ENCODE assay signal across 17 cellular contexts in genomic region chr1:248853023-248853422, GRCh38. TPM values are rescaled to one million over a fixed set of nuclear protein-coding genes. Genes with fewer than 3 reads are reported as not detected.
DNase-seq lines count a peak whose midpoint lies in the region; ATAC-seq and TF ChIP-seq lines count a peak whose summit lies in the region.
"Had no signal": no experiment of that assay in that cellular context is flagged by ENCODE, and none has a peak within 500 bp of the region (broad histone marks: within the 10 kb centered on the region; RNA-seq: fewer than 3 reads in every experiment).

No MANE protein-coding gene starts in this region.

- H3K9me1 ChIP-seq in IMR-90 (ENCODE audit: insufficient read depth, low read length) = peaks cover 18% of the 10 kb centered on the region; the same call in 1 of the 2 replicates

- no peak overlapping the region for H2BK5ac ChIP-seq in IMR-90 (ENCODE audit: low read depth, low read length, poor library complexity, severe bottlenecking)

- H3K9me3 ChIP-seq in IMR-90 (ENCODE audit: control insufficient read depth, insufficient read depth, low read length) = no peaks in the 10 kb centered on the region
- H3K9me3 ChIP-seq: Caco-2, psoas muscle, uterus had no signal

- H3K27me3 Mint-ChIP-seq in activated naive CD8-positive, alpha-beta T cell treated with anti-CD3 and anti-CD28 coated beads for 36 hours = no peaks in the 10 kb centered on the region
- no peaks in the 10 kb centered on the region for H3K27me3 Mint-ChIP-seq in activated CD8-positive, alpha-beta T cell treated with anti-CD3 and anti-CD28 coated beads, Interleukin-2, amount 10 ng/mL, durations not matched to agents 7 days and 5 days (ENCODE audit: low read depth)
- H3K27me3 Mint-ChIP-seq: activated B cell treated with CpG ODN at 0.5 μM for 24 hours had no signal

- in situ Hi-C loops in IMR-90 (cut with MboI; ENCODE audit: low sequenced_read_pairs) = no loop called here

- POLR2A ChIA-PET in IMR-90 (lab: Charles Lee; ENCODE audit: unreplicated experiment) = no interaction called here
- POLR2A ChIA-PET in activated CD8-positive, alpha-beta T cell treated with anti-CD3 and anti-CD28 coated beads, Interleukin-2, amount 10 ng/mL, durations not matched to agents 7 days and 5 days (lab: Charles Lee) = no interaction called here

- H3K56ac ChIP-seq in IMR-90 (ENCODE audit: extremely low read depth, insufficient read depth, low read length) = no peak overlapping the region

- peaks cover 47% of the 10 kb centered on the region for H3K36me3 ChIP-seq in IMR-90 (ENCODE audit: control insufficient read depth, insufficient read depth, low read length)
- H3K36me3 ChIP-seq: uterus had no signal

- no peak overlapping the region for H3K14ac ChIP-seq in IMR-90 (replicated peaks; ENCODE audit: low read depth, low read length)

- H3K9me3 Mint-ChIP-seq in activated naive CD8-positive, alpha-beta T cell treated with anti-CD3 and anti-CD28 coated beads for 36 hours = no peaks in the 10 kb centered on the region
- no peaks in the 10 kb centered on the region for H3K9me3 Mint-ChIP-seq in activated CD8-positive, alpha-beta T cell treated with anti-CD3 and anti-CD28 coated beads, Interleukin-2, amount 10 ng/mL, durations not matched to agents 7 days and 5 days (ENCODE audit: insufficient read depth)
- H3K9me3 Mint-ChIP-seq: activated B cell treated with CpG ODN at 0.5 μM for 24 hours, natural killer cell had no signal

- no peak overlapping the region for H3K18ac ChIP-seq in IMR-90 (ENCODE audit: low read depth, low read length)

- H3K23ac ChIP-seq in IMR-90 (ENCODE audit: low read depth, low read length) = no peak overlapping the region

- peaks cover 7% of the 10 kb centered on the region for H3K4me1 ChIP-seq in IMR-90 (ENCODE audit: control insufficient read depth, insufficient read depth, low read length)

- CTCF ChIA-PET in IMR-90 (lab: Yijun Ruan, JAX) = no interaction called here
- CTCF ChIA-PET in activated CD8-positive, alpha-beta T cell treated with anti-CD3 and anti-CD28 coated beads, Interleukin-2, amount 10 ng/mL, durations not matched to agents 7 days and 5 days (lab: Charles Lee) = interaction anchor here (1.0 to 1.1 kb wide), 2 partner anchors 9 to 26 kb away, joined by 3 to 6 read pairs; no protein-coding TSS in a partner anchor

- no peak overlapping the region for H3K4me3 ChIP-seq in IMR-90 (ENCODE audit: insufficient read depth, low read depth, low read length)
- no peak overlapping the region for H3K4me3 ChIP-seq in cardiac fibroblast (replicated peaks in 1 of 2; ENCODE audit: low read depth in 2 of 2, low read length in 2 of 2)
- H3K4me3 ChIP-seq: psoas muscle, uterus had no signal

- TF ChIP-seq RAD21 in IMR-90 (IDR thresholded peaks at IDR 0.05; ENCODE audit: low read length) = no peak

- BruUV-seq in IMR-90 (replicated peaks; lab: Mats Ljungman, UMichigan) = no TSS peak

- no peaks in the 10 kb centered on the region; the same call in 1 of the 2 replicates for H4K20me1 ChIP-seq in IMR-90 (ENCODE audit: insufficient read depth, low read length)

- H3K27ac ChIP-seq in IMR-90 (ENCODE audit: insufficient read depth, low read length) = no peak overlapping the region
- H3K27ac ChIP-seq: epithelial cell of prostate, psoas muscle, uterus had no signal

- peak; percentile 82 for DNase-seq in AG08396 (ENCODE audit: low spot score)
- peak; percentile 80 for DNase-seq in IMR-90
- peak; percentile 22 to 63 for DNase-seq in cardiac fibroblast (ENCODE audit: low read depth in 2 of 2)
- peak; percentile 54 for DNase-seq in middle frontal gyrus (ENCODE audit: extremely low spot score, low spot score)
- DNase-seq in NCI-H524 (lab: John Stamatoyannopoulos, UW) = no peak
- DNase-seq in activated naive CD8-positive, alpha-beta T cell treated with anti-CD3 and anti-CD28 coated beads for 36 hours = no peak
- DNase-seq in activated CD8-positive, alpha-beta T cell treated with anti-CD3 and anti-CD28 coated beads, Interleukin-2, amount 10 ng/mL, durations not matched to agents 7 days and 5 days = no peak
- DNase-seq: activated B cell treated with CpG ODN at 0.5 μM for 24 hours, Caco-2, kidney, NCI-H1436, psoas muscle, SIG-M5, uterus had no signal

- H3K27me3 ChIP-seq in IMR-90 (ENCODE audit: control insufficient read depth, insufficient read depth, low read length) = no peaks in the 10 kb centered on the region
- H3K27me3 ChIP-seq: uterus had no signal

- H2BK15ac ChIP-seq in IMR-90 (ENCODE audit: low read depth, low read length) = no peak overlapping the region

- no peak overlapping the region for H4K8ac ChIP-seq in IMR-90 (ENCODE audit: low read depth in 2 of 2, low read length in 2 of 2)

- no peak overlapping the region for H2BK120ac ChIP-seq in IMR-90 (ENCODE audit: low read depth, low read length)

- intact Hi-C loops in IMR-90 (cut with micrococcal nuclease) = no loop called here

- peaks cover 17 to 32% of the 10 kb centered on the region in 2 experiments for H3K79me1 ChIP-seq in IMR-90 (ENCODE audit: low read depth in 1 of 2, low read length in 2 of 2)

- no peak overlapping the region for H3K4ac ChIP-seq in IMR-90 (ENCODE audit: low read depth, low read length)

- H3K9ac ChIP-seq in IMR-90 (ENCODE audit: low read depth, low read length) = no peak overlapping the region

- H2AFZ ChIP-seq in IMR-90 (replicated peaks; ENCODE audit: low read length, poor library complexity) = no peak overlapping the region

- no peak for TF ChIP-seq POLR2A in IMR-90 (IDR thresholded peaks at IDR 0.05; ENCODE audit: low read depth, low read length)

- H2BK20ac ChIP-seq in IMR-90 (ENCODE audit: low read depth, low read length) = no peak overlapping the region

- dilution Hi-C loops in IMR-90 (cut with HindIII; ENCODE audit: low sequenced_read_pairs, unreplicated experiment) = no loop called here

- no peak overlapping the region for H3K27ac Mint-ChIP-seq in activated naive CD8-positive, alpha-beta T cell treated with anti-CD3 and anti-CD28 coated beads for 36 hours
- no peak overlapping the region for H3K27ac Mint-ChIP-seq in activated CD8-positive, alpha-beta T cell treated with anti-CD3 and anti-CD28 coated beads, Interleukin-2, amount 10 ng/mL, durations not matched to agents 7 days and 5 days
- H3K27ac Mint-ChIP-seq: activated B cell treated with CpG ODN at 0.5 μM for 24 hours, natural killer cell had no signal

- H3K4me3 Mint-ChIP-seq in activated naive CD8-positive, alpha-beta T cell treated with anti-CD3 and anti-CD28 coated beads for 36 hours = no peak overlapping the region
- H3K4me3 Mint-ChIP-seq in activated CD8-positive, alpha-beta T cell treated with anti-CD3 and anti-CD28 coated beads, Interleukin-2, amount 10 ng/mL, durations not matched to agents 7 days and 5 days = no peak overlapping the region
- H3K4me3 Mint-ChIP-seq: activated B cell treated with CpG ODN at 0.5 μM for 24 hours, natural killer cell had no signal

- H4K91ac ChIP-seq in IMR-90 (ENCODE audit: insufficient read depth, low read depth, low read length) = no peak overlapping the region

- WGBS in IMR-90 (ENCODE audit: extremely low coverage in 2 of 2, insufficient read length in 1 of 2), 2 experiments = 64% methylated on average over 4 of the region's 4 CpGs; no CpG with 5 or more reads in 1 of the 2 experiments

- no peak overlapping the region for H4K5ac ChIP-seq in IMR-90 (ENCODE audit: low read depth, low read length)

- H2AK9ac ChIP-seq in IMR-90 (replicated peaks; ENCODE audit: low read depth, low read length, poor library complexity) = no peak overlapping the region

- no peak overlapping the region for H2AK5ac ChIP-seq in IMR-90 (ENCODE audit: low read depth, low read length)

- peaks cover 32% of the 10 kb centered on the region for H3K4me1 Mint-ChIP-seq in activated naive CD8-positive, alpha-beta T cell treated with anti-CD3 and anti-CD28 coated beads for 36 hours
- peaks cover 4% of the 10 kb centered on the region for H3K4me1 Mint-ChIP-seq in activated CD8-positive, alpha-beta T cell treated with anti-CD3 and anti-CD28 coated beads, Interleukin-2, amount 10 ng/mL, durations not matched to agents 7 days and 5 days (ENCODE audit: low read depth)

- H3K36me3 Mint-ChIP-seq in activated naive CD8-positive, alpha-beta T cell treated with anti-CD3 and anti-CD28 coated beads for 36 hours = peaks cover 30% of the 10 kb centered on the region
- H3K36me3 Mint-ChIP-seq in activated CD8-positive, alpha-beta T cell treated with anti-CD3 and anti-CD28 coated beads, Interleukin-2, amount 10 ng/mL, durations not matched to agents 7 days and 5 days (ENCODE audit: low read depth) = peaks cover 50% of the 10 kb centered on the region
- H3K36me3 Mint-ChIP-seq: natural killer cell had no signal

- H3K4me2 ChIP-seq in IMR-90 (ENCODE audit: low read depth, low read length) = no peak overlapping the region

- TF ChIP-seq CTCF in IMR-90 (conservative IDR thresholded peaks at IDR 0.05; ENCODE audit: low read depth, low read length) (no peak), cardiac fibroblast (IDR thresholded peaks at IDR 0.05; ENCODE audit: low read depth, low read length) (no peak)

- ATAC-seq in IMR-90 (ENCODE audit: low read depth) (peak; percentile 58), HG02798 (IDR thresholded peaks at IDR 0.05; ENCODE audit: poor library complexity, unreplicated experiment) (no peak)
- ATAC-seq in activated CD8-positive, alpha-beta T cell treated with anti-CD3 and anti-CD28 coated beads, Interleukin-2, amount 10 ng/mL, durations not matched to agents 7 days and 5 days = no peak

RNA-seq across cellular contexts. Expression of gene ZNF692, which starts 5.9 kb away (rescaled TPM):
- total RNA-seq in IMR-90 (2012; rRNA removed) = 6.9 and 7.3 TPM in 2 replicates
- 50.4 and 51.5 TPM in 2 replicates for polyA plus RNA-seq in IMR-90 (2012; rRNA removed)
- 19.6 and 20.7 TPM in 2 replicates for polyA plus RNA-seq in IMR-90 (2012; cell fraction: cytosol; rRNA removed)
- polyA plus RNA-seq in IMR-90 (2012; cell fraction: nucleus; rRNA removed; ENCODE audit: low replicate concordance) = 340 and 590 TPM in 2 replicates
- total RNA-seq in activated naive CD8-positive, alpha-beta T cell treated with anti-CD3 and anti-CD28 coated beads for 36 hours = 10 to 100 TPM; 59.1 to 62.2 TPM
- total RNA-seq in activated CD8-positive, alpha-beta T cell treated with anti-CD3 and anti-CD28 coated beads, Interleukin-2, amount 10 ng/mL, durations not matched to agents 7 days and 5 days = 10 to 100 TPM; 52.7 to 66.8 TPM

RNA-seq across cellular contexts. Expression of gene ZNF672, which starts 15.0 kb away (rescaled TPM):
- 6.6 and 6.9 TPM in 2 replicates for total RNA-seq in IMR-90 (2012; rRNA removed)
- polyA plus RNA-seq in IMR-90 (2012; rRNA removed) = 12.6 and 16.2 TPM in 2 replicates
- 10.4 and 15.2 TPM in 2 replicates for polyA plus RNA-seq in IMR-90 (2012; cell fraction: cytosol; rRNA removed)
- 16.8 and 30.7 TPM in 2 replicates for polyA plus RNA-seq in IMR-90 (2012; cell fraction: nucleus; rRNA removed; ENCODE audit: low replicate concordance)
- 10 to 100 TPM; 46.4 to 48.0 TPM for total RNA-seq in activated naive CD8-positive, alpha-beta T cell treated with anti-CD3 and anti-CD28 coated beads for 36 hours
- 10 to 100 TPM; 48.4 to 54.5 TPM for total RNA-seq in activated CD8-positive, alpha-beta T cell treated with anti-CD3 and anti-CD28 coated beads, Interleukin-2, amount 10 ng/mL, durations not matched to agents 7 days and 5 days

RNA-seq across cellular contexts. Expression of gene SH3BP5L, which starts 27.3 kb away (rescaled TPM):
- 23.3 and 25.0 TPM in 2 replicates for total RNA-seq in IMR-90 (2012; rRNA removed)
- 35.6 and 35.9 TPM in 2 replicates for polyA plus RNA-seq in IMR-90 (2012; rRNA removed)
- polyA plus RNA-seq in IMR-90 (2012; cell fraction: cytosol; rRNA removed) = 29.6 TPM in 2 replicates
- 49.6 and 76.9 TPM in 2 replicates for polyA plus RNA-seq in IMR-90 (2012; cell fraction: nucleus; rRNA removed; ENCODE audit: low replicate concordance)
- total RNA-seq in activated naive CD8-positive, alpha-beta T cell treated with anti-CD3 and anti-CD28 coated beads for 36 hours = 10 to 100 TPM; 15.9 to 16.8 TPM
- 10 to 100 TPM; 28.9 to 31.4 TPM for total RNA-seq in activated CD8-positive, alpha-beta T cell treated with anti-CD3 and anti-CD28 coated beads, Interleukin-2, amount 10 ng/mL, durations not matched to agents 7 days and 5 days

RNA-seq across cellular contexts. Expression of gene PGBD2, which starts 53.0 kb away (rescaled TPM):
- 6.7 and 6.8 TPM in 2 replicates for total RNA-seq in IMR-90 (2012; rRNA removed)
- polyA plus RNA-seq in IMR-90 (2012; rRNA removed) = 4.8 TPM in 2 replicates
- polyA plus RNA-seq in IMR-90 (2012; cell fraction: cytosol; rRNA removed) = 1.5 and 1.6 TPM in 2 replicates
- 7.1 and 14.8 TPM in 2 replicates for polyA plus RNA-seq in IMR-90 (2012; cell fraction: nucleus; rRNA removed; ENCODE audit: low replicate concordance)
- total RNA-seq in activated naive CD8-positive, alpha-beta T cell treated with anti-CD3 and anti-CD28 coated beads for 36 hours = 1 to 10 TPM; 3.6 to 4.4 TPM
- total RNA-seq in activated CD8-positive, alpha-beta T cell treated with anti-CD3 and anti-CD28 coated beads, Interleukin-2, amount 10 ng/mL, durations not matched to agents 7 days and 5 days = 1 to 10 TPM; 6.3 to 6.7 TPM

Comparison
In these comparisons a context has a peak if more than half of its experiments do, and no peak if none do; other contexts are left out.
1. DNase-seq: peak in AG08396 (single experiment), IMR-90 (single experiment), cardiac fibroblast (2 of 2) and middle frontal gyrus (single experiment); none in NCI-H524 (0 of 2), activated naive CD8-positive, alpha-beta T cell treated with anti-CD3 and anti-CD28 coated beads for 36 hours (single experiment) and activated CD8-positive, alpha-beta T cell treated with anti-CD3 and anti-CD28 coated beads, Interleukin-2, amount 10 ng/mL, durations not matched to agents 7 days and 5 days (single experiment).